8 cellular contexts compared by ENCODE assay signal in genomic region chr3:107206141-107206540, GRCh38.
DNase-seq lines count a peak whose midpoint lies in the region; ATAC-seq and TF ChIP-seq lines count a peak whose summit lies in the region.

No MANE protein-coding gene starts in this region.

- H3K9me3 Mint-ChIP-seq in stimulated activated naive CD8-positive, alpha-beta T cell treated with anti-CD3 and anti-CD28 coated beads, Interleukin-15, amount 100 ng/mL, for 72 hours, result no peaks in the 10 kb centered on the region
- no peaks in the 10 kb centered on the region for H3K9me3 Mint-ChIP-seq in WTC11

- CTCF ChIA-PET in WTC11 (lab: Charles Lee), result interaction anchor here (0.7 to 2.8 kb wide), 13 partner anchors 10 to 547 kb away, joined by 3 to 8 read pairs (median 4); no protein-coding TSS in a partner anchor

- no peak for DNase-seq in stimulated activated naive CD8-positive, alpha-beta T cell treated with anti-CD3 and anti-CD28 coated beads, Interleukin-15, Interleukin-2, amounts not matched to agents 100 U/mL and 50 U/mL, for 24 hours
- DNase-seq in stimulated activated naive CD8-positive, alpha-beta T cell treated with anti-CD3 and anti-CD28 coated beads, Interleukin-15, amount 100 ng/mL, for 72 hours, result no peak
- DNase-seq in Karpas-422 (peak; percentile 85), WTC11 (ENCODE audit: low spot score) (no peak), iPS-NIHi7 (ENCODE audit: extremely low spot score) (peak; percentile 65)

- peaks cover 14% of the 10 kb centered on the region for H3K27me3 Mint-ChIP-seq in stimulated activated naive CD8-positive, alpha-beta T cell treated with anti-CD3 and anti-CD28 coated beads, Interleukin-15, amount 100 ng/mL, for 72 hours
- H3K27me3 Mint-ChIP-seq in WTC11 (ENCODE audit: low read depth), result no peaks in the 10 kb centered on the region

- peak; percentile 49 for TF ChIP-seq CTCF in WTC11 (IDR thresholded peaks at IDR 0.05)

- H3K4me2 ChIP-seq in Karpas-422 (ENCODE audit: low read depth, low read length, poor library complexity, severe bottlenecking), result no peak overlapping the region

- peak; percentile 49 for ATAC-seq in stimulated activated naive CD8-positive, alpha-beta T cell treated with anti-CD3 and anti-CD28 coated beads, Interleukin-15, Interleukin-2, amounts not matched to agents 100 U/mL and 50 U/mL, for 24 hours
- ATAC-seq in stimulated activated naive CD8-positive, alpha-beta T cell treated with anti-CD3 and anti-CD28 coated beads, Interleukin-15, amount 100 ng/mL, for 72 hours, result no peak
- ATAC-seq in WTC11, result peak; percentile 84
- ATAC-seq in GM18861 (IDR thresholded peaks at IDR 0.05; ENCODE audit: unreplicated experiment), result no peak
- ATAC-seq in HG03196 (IDR thresholded peaks at IDR 0.05; ENCODE audit: unreplicated experiment), result no peak
- ATAC-seq in HG03460 (IDR thresholded peaks at IDR 0.05; ENCODE audit: unreplicated experiment), result no peak

- no peaks in the 10 kb centered on the region for H3K36me3 Mint-ChIP-seq in WTC11

- no peak overlapping the region for H3K27ac Mint-ChIP-seq in stimulated activated naive CD8-positive, alpha-beta T cell treated with anti-CD3 and anti-CD28 coated beads, Interleukin-15, amount 100 ng/mL, for 72 hours
- H3K27ac Mint-ChIP-seq in WTC11, result no peak overlapping the region

- H2AFZ ChIP-seq in Karpas-422 (ENCODE audit: low read length), result no peak overlapping the region

- H3K4me3 ChIP-seq in Karpas-422 (ENCODE audit: low read length), result no peak overlapping the region

- H3K4me1 ChIP-seq in Karpas-422 (ENCODE audit: low read length), result no peaks in the 10 kb centered on the region

- H4K20me1 ChIP-seq in Karpas-422 (ENCODE audit: insufficient read depth, low read depth, low read length), result no peaks in the 10 kb centered on the region

- no peaks in the 10 kb centered on the region for H3K27me3 ChIP-seq in Karpas-422 (ENCODE audit: low read length)

- H3K27ac ChIP-seq in Karpas-422 (ENCODE audit: low read length), result no peak overlapping the region

- H3K9ac ChIP-seq in Karpas-422 (ENCODE audit: low read length), result no peak overlapping the region

- H3K4me3 Mint-ChIP-seq in stimulated activated naive CD8-positive, alpha-beta T cell treated with anti-CD3 and anti-CD28 coated beads, Interleukin-15, amount 100 ng/mL, for 72 hours, result no peak overlapping the region
- no peak overlapping the region for H3K4me3 Mint-ChIP-seq in WTC11

- H3K36me3 ChIP-seq in Karpas-422 (ENCODE audit: insufficient read depth, low read length), result no peaks in the 10 kb centered on the region

- POLR2A ChIA-PET in WTC11 (lab: Charles Lee), result interaction anchor here (0.6 kb wide), 1 partner anchor 35 kb away, joined by 3 read pairs; no protein-coding TSS in a partner anchor

- H3K9me2 ChIP-seq in Karpas-422 (replicated peaks; ENCODE audit: insufficient read depth, low read length), result no peaks in the 10 kb centered on the region

- H3K79me2 ChIP-seq in Karpas-422 (ENCODE audit: low read length), result no peaks in the 10 kb centered on the region

- no peaks in the 10 kb centered on the region for H3K9me3 ChIP-seq in Karpas-422 (ENCODE audit: low read length)

- no peaks in the 10 kb centered on the region for H3K4me1 Mint-ChIP-seq in stimulated activated naive CD8-positive, alpha-beta T cell treated with anti-CD3 and anti-CD28 coated beads, Interleukin-15, amount 100 ng/mL, for 72 hours
- H3K4me1 Mint-ChIP-seq in WTC11, result peaks cover 13% of the 10 kb centered on the region

TF ChIP-seq in WTC11, 78 proteins besides CTCF, POLR2A, EP300 and RAD21 (continues in another document):
- TF ChIP-seq ZNF532 (CRISPR knock-in tag; IDR thresholded peaks at IDR 0.05; ENCODE audit: borderline replicate concordance) (no peak), ARID4B (CRISPR knock-in tag; IDR thresholded peaks at IDR 0.05; ENCODE audit: borderline replicate concordance) (no peak), GRHL2 (CRISPR knock-in tag; IDR thresholded peaks at IDR 0.05; ENCODE audit: insufficient replicate concordance, severe bottlenecking) (no peak), IRF2 (CRISPR knock-in tag; IDR thresholded peaks at IDR 0.05; ENCODE audit: borderline replicate concordance, low read depth) (no peak), TP53 (CRISPR knock-in tag; IDR thresholded peaks at IDR 0.05) (no peak), ZSCAN18 (CRISPR knock-in tag; IDR thresholded peaks at IDR 0.05) (no peak), TCF7 (CRISPR knock-in tag; IDR thresholded peaks at IDR 0.05; ENCODE audit: low read depth) (no peak), JAZF1 (CRISPR knock-in tag; IDR thresholded peaks at IDR 0.05) (no peak), ZNF416 (CRISPR knock-in tag; IDR thresholded peaks at IDR 0.05) (no peak)

Comparison
In these comparisons a context has a peak if more than half of its experiments do, and no peak if none do; other contexts are left out.
1. ATAC-seq: peak in stimulated activated naive CD8-positive, alpha-beta T cell treated with anti-CD3 and anti-CD28 coated beads, Interleukin-15, Interleukin-2, amounts not matched to agents 100 U/mL and 50 U/mL, for 24 hours (single experiment) and WTC11 (single experiment); none in stimulated activated naive CD8-positive, alpha-beta T cell treated with anti-CD3 and anti-CD28 coated beads, Interleukin-15, amount 100 ng/mL, for 72 hours (single experiment), GM18861 (single experiment), HG03196 (single experiment) and HG03460 (single experiment).
2. DNase-seq: peak in Karpas-422 (single experiment) and iPS-NIHi7 (single experiment); none in stimulated activated naive CD8-positive, alpha-beta T cell treated with anti-CD3 and anti-CD28 coated beads, Interleukin-15, Interleukin-2, amounts not matched to agents 100 U/mL and 50 U/mL, for 24 hours (single experiment), stimulated activated naive CD8-positive, alpha-beta T cell treated with anti-CD3 and anti-CD28 coated beads, Interleukin-15, amount 100 ng/mL, for 72 hours (0 of 2) and WTC11 (single experiment).